In the genomic region with DNA sequence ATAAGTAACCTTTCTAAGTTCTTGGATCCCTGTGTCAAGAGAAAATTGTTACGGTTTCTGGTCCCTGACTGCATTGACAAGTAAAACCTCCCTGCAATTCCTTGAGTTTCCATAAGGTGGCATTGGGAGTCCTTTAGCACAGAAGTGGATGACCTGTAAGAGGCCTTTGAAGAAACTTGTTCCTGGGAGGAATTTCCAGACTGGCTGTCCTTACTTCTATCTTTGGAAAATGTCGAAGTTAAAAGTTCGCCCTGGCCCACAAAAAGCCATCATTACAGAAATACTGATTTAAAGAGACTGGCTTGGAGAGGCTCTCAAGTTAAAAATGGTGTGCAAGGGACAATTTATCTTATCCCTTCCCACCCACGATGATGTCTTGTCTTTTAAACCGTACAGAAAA, we compare ENCODE assay signal across 8 cellular contexts.
A peak's percentile ranks its signal among the peaks of the same experiment; 100 is the strongest.
DNase-seq lines count a peak whose midpoint lies in the region; ATAC-seq, FAIRE-seq and TF ChIP-seq lines count a peak whose summit lies in the region.

No MANE protein-coding gene starts in this region.

- peak; percentile 86 for ATAC-seq in HG03469 (IDR thresholded peaks at IDR 0.05; ENCODE audit: unreplicated experiment)

- intact Hi-C loops in thyroid gland (cut with DNase I) = loop anchor here (10.0 kb wide), 1 partner anchor 573 kb away; no protein-coding TSS in a partner anchor

- H3K36me3 ChIP-seq in thyroid gland = no peaks in the 10 kb centered on the region

- no peaks in the 10 kb centered on the region for H3K27me3 ChIP-seq in thyroid gland

- H3K27ac ChIP-seq in thyroid gland = no peak overlapping the region

- FAIRE-seq in GM19239 (lab: Jason Lieb, UNC) = peak; percentile 76
- FAIRE-seq in islet of Langerhans (lab: Jason Lieb, UNC) = peak; percentile 87

- no peak overlapping the region for H3K4me3 ChIP-seq in thyroid gland (replicated peaks in 1 of 3)

- no peak for TF ChIP-seq POLR2A in thyroid gland (IDR thresholded peaks at IDR 0.05)

- 20 to 29% methylated on average over 5 of the region's 5 CpGs for WGBS in thyroid gland, 2 donors

- TF ChIP-seq CTCF in thyroid gland (IDR thresholded peaks at IDR 0.05) = peak; percentile 58 to 91 (median 78)

- H3K9me3 ChIP-seq in thyroid gland = no peaks in the 10 kb centered on the region

- DNase-seq in DMS 273 (lab: John Stamatoyannopoulos, UW; ENCODE audit: unreplicated experiment) (peak; percentile 85), GM19239 (ENCODE audit: insufficient read length, low spot score) (peak; percentile 57), NCI-H526 treated with DMSO at 0.1 percent for 48 hours (lab: John Stamatoyannopoulos, UW) (peak; percentile 26), brain pericyte (ENCODE audit: low read depth, low spot score) (peak; percentile 52), thyroid gland (peak; percentile 13 to 22)
- DNase-seq in effector CD8-positive, alpha-beta T cell (lab: John Stamatoyannopoulos, UW) = no peak

- H3K4me1 ChIP-seq in thyroid gland = no peaks in the 10 kb centered on the region
